In genomic region chr14:102608064-102608446, GRCh38 we compare ENCODE assay signal across 13 cellular contexts. TPM values are rescaled to one million over a fixed set of nuclear protein-coding genes. Genes with fewer than 3 reads are reported as not detected.
DNase-seq lines count a peak whose midpoint lies in the region; ATAC-seq and TF ChIP-seq lines count a peak whose summit lies in the region.
"Had no signal": no experiment of that assay in that cellular context is flagged by ENCODE, and none has a peak within 500 bp of the region (broad histone marks: within the 10 kb centered on the region; RNA-seq: fewer than 3 reads in every experiment).

No MANE protein-coding gene starts in this region.

- H3K27ac Mint-ChIP-seq in activated naive CD4-positive, alpha-beta T cell treated with anti-CD3 and anti-CD28 coated beads for 36 hours = peak overlapping the region; percentile 53
- H3K27ac Mint-ChIP-seq: neural progenitor cell had no signal

- WGBS in esophagus muscularis mucosa = 72% methylated on average over 4 of the region's 4 CpGs

- no peaks in the 10 kb centered on the region for H3K9me3 Mint-ChIP-seq in activated naive CD4-positive, alpha-beta T cell treated with anti-CD3 and anti-CD28 coated beads for 36 hours

- CTCF ChIA-PET in activated naive CD4-positive, alpha-beta T cell treated with anti-CD3 and anti-CD28 coated beads for 36 hours (lab: Charles Lee) = interaction anchor here (0.6 to 1.0 kb wide), 2 partner anchors 13 to 40 kb away, joined by 3 read pairs; no protein-coding TSS in a partner anchor

- peaks cover 9% of the 10 kb centered on the region for H3K36me3 Mint-ChIP-seq in activated naive CD4-positive, alpha-beta T cell treated with anti-CD3 and anti-CD28 coated beads for 36 hours (ENCODE audit: low read depth)

- no peaks in the 10 kb centered on the region for H3K27me3 Mint-ChIP-seq in activated naive CD4-positive, alpha-beta T cell treated with anti-CD3 and anti-CD28 coated beads for 36 hours (ENCODE audit: low read depth)

- no peak overlapping the region for H3K4me3 Mint-ChIP-seq in activated naive CD4-positive, alpha-beta T cell treated with anti-CD3 and anti-CD28 coated beads for 36 hours
- H3K4me3 Mint-ChIP-seq: neural progenitor cell had no signal

- H3K27me3 ChIP-seq in esophagus muscularis mucosa = no peaks in the 10 kb centered on the region
- H3K27me3 ChIP-seq: neural progenitor cell had no signal

- no peak for TF ChIP-seq CTCF in esophagus muscularis mucosa (IDR thresholded peaks at IDR 0.05)

- H3K4me1 ChIP-seq in esophagus muscularis mucosa = peaks cover 16 to 56% (median 42%) of the 10 kb centered on the region in 4 donors
- H3K4me1 ChIP-seq: neural progenitor cell had no signal

- no peak for DNase-seq in activated naive CD4-positive, alpha-beta T cell treated with anti-CD3 and anti-CD28 coated beads for 36 hours
- no peak for DNase-seq in activated naive CD4-positive, alpha-beta T cell treated with Interleukin-2 at 50 U/mL for 16 hours
- DNase-seq in stimulated activated naive CD8-positive, alpha-beta T cell treated with anti-CD3 and anti-CD28 coated beads, Interleukin-15, Interleukin-2, amounts not matched to agents 100 U/mL and 50 U/mL, for 24 hours = no peak
- DNase-seq in epidermal melanocyte (ENCODE audit: insufficient read length, low spot score) (no peak), esophagus muscularis mucosa (ENCODE audit: extremely low spot score) (no peak), HK-2 (ENCODE audit: unreplicated experiment) (no peak)
- DNase-seq: dermis blood vessel endothelial cell, NCI-H1048, NCI-H748 treated with DMSO at 0.1 percent for 48 hours had no signal

- no peak overlapping the region for H3K4me3 ChIP-seq in esophagus muscularis mucosa
- H3K4me3 ChIP-seq: neural progenitor cell, smooth muscle cell had no signal

- H3K4me1 Mint-ChIP-seq in activated naive CD4-positive, alpha-beta T cell treated with anti-CD3 and anti-CD28 coated beads for 36 hours (ENCODE audit: low read depth) = peaks cover 41% of the 10 kb centered on the region

- peak; percentile 51 for ATAC-seq in GM21723 (IDR thresholded peaks at IDR 0.05; ENCODE audit: unreplicated experiment)
- peak; percentile 48 for ATAC-seq in HG03139 (IDR thresholded peaks at IDR 0.05; ENCODE audit: unreplicated experiment)
- peak; percentile 9 for ATAC-seq in stimulated activated naive CD8-positive, alpha-beta T cell treated with anti-CD3 and anti-CD28 coated beads, Interleukin-15, Interleukin-2, amounts not matched to agents 100 U/mL and 50 U/mL, for 24 hours

- H3K27ac ChIP-seq in esophagus muscularis mucosa (replicated peaks in 1 of 4) = no peak overlapping the region
- H3K27ac ChIP-seq: neural progenitor cell had no signal

- H3K9me3 ChIP-seq in esophagus muscularis mucosa = no peaks in the 10 kb centered on the region

- TF ChIP-seq POLR2A in esophagus muscularis mucosa (IDR thresholded peaks at IDR 0.05; ENCODE audit: low read depth) = no peak

- no peak for TF ChIP-seq EP300 in esophagus muscularis mucosa (IDR thresholded peaks at IDR 0.05)

- no peaks in the 10 kb centered on the region for H3K36me3 ChIP-seq in esophagus muscularis mucosa
- H3K36me3 ChIP-seq: neural progenitor cell had no signal

- intact Hi-C loops in activated naive CD4-positive, alpha-beta T cell treated with anti-CD3 and anti-CD28 coated beads for 36 hours (cut with micrococcal nuclease) = no loop called here
- intact Hi-C loops in esophagus muscularis mucosa (cut with DNase I) = no loop called here

RNA-seq across cellular contexts. Expression of gene RCOR1, which starts 15.6 kb away (rescaled TPM):
- 10 to 100 TPM; 11.9 to 12.2 TPM for total RNA-seq in activated naive CD4-positive, alpha-beta T cell treated with anti-CD3 and anti-CD28 coated beads for 36 hours
- total RNA-seq in esophagus muscularis mucosa = 10 to 100 TPM; 12.9 to 14.8 (median 13.8) TPM
